In the genomic region with DNA sequence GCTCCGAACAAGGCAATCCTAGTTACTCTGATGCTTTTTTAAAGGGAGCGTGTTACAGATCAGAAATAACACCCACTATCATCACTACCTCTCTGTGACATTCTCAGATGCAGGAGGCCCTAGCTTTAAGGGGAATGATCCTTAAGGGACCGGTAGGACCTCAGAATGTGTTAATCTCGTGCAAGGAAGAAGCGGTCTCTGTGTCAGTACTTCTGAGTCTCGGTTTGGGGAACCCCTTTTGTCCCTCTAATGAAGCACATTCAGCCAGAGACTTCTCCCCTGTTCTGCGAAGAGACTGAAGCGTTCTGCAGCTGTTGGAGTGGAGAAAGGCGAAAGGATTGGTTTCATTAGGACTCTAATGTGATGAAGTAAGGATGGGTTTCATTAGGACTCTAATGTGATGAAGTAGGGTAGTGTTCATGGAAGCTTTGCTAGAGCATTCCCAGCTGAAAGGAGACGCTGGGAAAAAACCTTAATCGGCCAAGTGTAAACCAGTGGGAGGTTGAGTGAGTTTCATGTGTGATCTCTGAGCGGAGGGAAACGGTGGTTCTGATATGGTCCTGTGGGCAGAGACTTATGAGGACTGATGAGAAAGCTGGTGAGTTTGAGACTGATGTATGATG, we compare ENCODE assay signal across 9 cellular contexts. TPM values are rescaled to one million over a fixed set of nuclear protein-coding genes. Genes with fewer than 3 reads are reported as not detected.
DNase-seq lines count a peak whose midpoint lies in the region; ATAC-seq, FAIRE-seq and TF ChIP-seq lines count a peak whose summit lies in the region.
"Had no signal": no experiment of that assay in that cellular context is flagged by ENCODE, and none has a peak within 500 bp of the region (broad histone marks: within the 10 kb centered on the region; RNA-seq: fewer than 3 reads in every experiment).

No MANE protein-coding gene starts in this region.

- DNase-seq in HepG2 (ENCODE audit: low spot score), result no peak
- DNase-seq in right lobe of liver, result no peak
- no peak for DNase-seq in psoas muscle
- no peak for DNase-seq in HuH-7 (ENCODE audit: low spot score)
- DNase-seq in OCI-M2 (lab: John Stamatoyannopoulos, UW; ENCODE audit: unreplicated experiment), result no peak
- DNase-seq in NCI-H1105 treated with DMSO at 0.1 percent for 48 hours (lab: John Stamatoyannopoulos, UW), result no peak

- ATAC-seq in HepG2 (no peak; the same call in 2 of the 3 replicates), right lobe of liver (no peak), HG03432 (IDR thresholded peaks at IDR 0.05; ENCODE audit: unreplicated experiment) (peak; percentile 36), psoas muscle (peak in 1 of 4 donors; percentile 2)

- H3K4me2 ChIP-seq in HepG2 (ENCODE audit: low read depth, low read length), result peak overlapping the region; percentile 78

- H3K4me3 Mint-ChIP-seq in dendritic cell treated with granulocyte-macrophage colony-stimulating factor and Interleukin-4, amounts not matched to agents 40 ng/mL and 50 ng/mL, for 4 days, result peak overlapping the region; percentile 93

- in situ Hi-C loops in HepG2 (cut with HindIII; ENCODE audit: extremely low pct_ligation_motif_present, low pct_unique_long_range_greater_than_20kb), result loop anchor here (5.0 to 10.0 kb wide), 3 partner anchors 76 to 298 kb away; a partner anchor contains a TSS

- TF ChIP-seq POLR2A in HepG2 (IDR thresholded peaks at IDR 0.05; ENCODE audit: insufficient read depth in 1 of 2, low read depth in 2 of 2, low read length in 2 of 2) (no peak), right lobe of liver (IDR thresholded peaks at IDR 0.05) (no peak)

- H3K9me3 ChIP-seq in HepG2 (ENCODE audit: low read length) (no peaks in the 10 kb centered on the region), right lobe of liver (no peaks in the 10 kb centered on the region), psoas muscle (no peaks in the 10 kb centered on the region)

- H3K27ac Mint-ChIP-seq in dendritic cell treated with granulocyte-macrophage colony-stimulating factor and Interleukin-4, amounts not matched to agents 40 ng/mL and 50 ng/mL, for 4 days, result no peak overlapping the region

- TF ChIP-seq RAD21 in HepG2 (CRISPR knock-in tag; IDR thresholded peaks at IDR 0.05), result no peak

- H3K79me2 ChIP-seq in HepG2 (ENCODE audit: insufficient read depth, low read length), result peaks cover 60% of the 10 kb centered on the region

- H2AFZ ChIP-seq in HepG2 (ENCODE audit: low read length), result peak overlapping the region; percentile 37

- no peaks in the 10 kb centered on the region for H4K20me1 ChIP-seq in HepG2 (ENCODE audit: insufficient read depth, low read length)

- H3K27me3 ChIP-seq in HepG2 (ENCODE audit: control insufficient read depth in 1 of 2, insufficient read depth in 2 of 2, low read length in 2 of 2) (no peaks in the 10 kb centered on the region; a peak in 1 of 5 replicates), right lobe of liver (peaks cover 0 to 6% of the 10 kb centered on the region in 2 donors), psoas muscle (ENCODE audit: insufficient read depth in 3 of 3, low read length in 2 of 3) (no peaks in the 10 kb centered on the region)

- no peaks in the 10 kb centered on the region for H3K9me3 Mint-ChIP-seq in dendritic cell treated with granulocyte-macrophage colony-stimulating factor and Interleukin-4, amounts not matched to agents 40 ng/mL and 50 ng/mL, for 4 days

- peak; percentile 34 for FAIRE-seq in HepG2 (lab: Jason Lieb, UNC)
- FAIRE-seq: G401.6 had no signal

- H3K4me3 ChIP-seq in HepG2 (replicated peaks in 1 of 3; ENCODE audit: insufficient read depth in 1 of 3, low read depth in 2 of 3, low read length in 3 of 3) (peak overlapping the region; percentile 87 to 89 (median 88)), right lobe of liver (no peak overlapping the region), psoas muscle (peak overlapping the region; percentile 83)

- peaks cover 7% of the 10 kb centered on the region for H3K36me3 Mint-ChIP-seq in dendritic cell treated with granulocyte-macrophage colony-stimulating factor and Interleukin-4, amounts not matched to agents 40 ng/mL and 50 ng/mL, for 4 days (ENCODE audit: low read depth)

- no peaks in the 10 kb centered on the region for H3K36me3 ChIP-seq in HepG2 (replicated peaks in 1 of 2; ENCODE audit: control insufficient read depth in 1 of 2, insufficient read depth in 2 of 2, low read length in 2 of 2)
- no peaks in the 10 kb centered on the region for H3K36me3 ChIP-seq in right lobe of liver
- no peaks in the 10 kb centered on the region for H3K36me3 ChIP-seq in psoas muscle (ENCODE audit: insufficient read depth in 1 of 2, low read depth in 1 of 2)

- H3K27ac ChIP-seq in HepG2 (ENCODE audit: extremely low read length, insufficient read depth, low read length), result peak overlapping the region; percentile 68
- H3K27ac ChIP-seq in right lobe of liver, result no peak overlapping the region
- peak overlapping the region; percentile 80 for H3K27ac ChIP-seq in psoas muscle

- TF ChIP-seq EP300 in HepG2 (IDR thresholded peaks at IDR 0.05; ENCODE audit: low read depth in 2 of 2, low read length in 2 of 2), result no peak
- no peak for TF ChIP-seq EP300 in HepG2 (CRISPR knock-in tag; IDR thresholded peaks at IDR 0.05; ENCODE audit: borderline replicate concordance)

- H3K4me1 ChIP-seq in HepG2 (ENCODE audit: insufficient read depth, low read length) (peaks cover 77% of the 10 kb centered on the region), right lobe of liver (peaks cover 0 to 9% (median 3%) of the 10 kb centered on the region in 4 donors), psoas muscle (no peaks in the 10 kb centered on the region)

- intact Hi-C loops in HepG2 (cut with micrococcal nuclease; ENCODE audit: unreplicated experiment), result loop anchor here (1.0 to 10.0 kb wide), 3 partner anchors 74 to 318 kb away; a partner anchor contains a TSS
- intact Hi-C loops in right lobe of liver (cut with DNase I), result no loop called here
- intact Hi-C loops in dendritic cell treated with granulocyte-macrophage colony-stimulating factor and Interleukin-4, amounts not matched to agents 40 ng/mL and 50 ng/mL, for 4 days (cut with micrococcal nuclease), result loop anchor here (5.0 to 10.0 kb wide), 4 partner anchors 71 to 296 kb away; no protein-coding TSS in a partner anchor
- intact Hi-C loops in psoas muscle (cut with DNase I), result loop anchor here (10.0 kb wide), 2 partner anchors 68 to 138 kb away; no protein-coding TSS in a partner anchor

- peak overlapping the region; percentile 86 for H3K9ac ChIP-seq in HepG2 (ENCODE audit: insufficient read depth, low read depth, low read length)

- peaks cover 41% of the 10 kb centered on the region for H3K27me3 Mint-ChIP-seq in dendritic cell treated with granulocyte-macrophage colony-stimulating factor and Interleukin-4, amounts not matched to agents 40 ng/mL and 50 ng/mL, for 4 days

- no peak for TF ChIP-seq CTCF in HepG2 (CRISPR knock-in tag; IDR thresholded peaks at IDR 0.05)
- no peak for TF ChIP-seq CTCF in right lobe of liver (IDR thresholded peaks at IDR 0.05)
- TF ChIP-seq CTCF in psoas muscle (IDR thresholded peaks at IDR 0.05), result no peak

- 4% methylated on average over 13 of the region's 13 CpGs for WGBS in HepG2 (ENCODE audit: low lambda C conversion rate)
- WGBS in right lobe of liver (ENCODE audit: insufficient coverage, low coverage, low lambda C conversion rate, missing lambda C conversion rate), result 24% methylated on average over 13 of the region's 13 CpGs
- WGBS in psoas muscle, 3 donors, result 21 to 27% (median 23%) methylated on average over 13 of the region's 13 CpGs

- CTCF ChIA-PET in HepG2 (lab: Yijun Ruan, JAX; ENCODE audit: low intra/inter-chr PET ratio, low total read pairs), result interaction anchor here (1.4 kb wide), 1 partner anchor 138 kb away, joined by 3 read pairs; no protein-coding TSS in a partner anchor

- H3K4me1 Mint-ChIP-seq in dendritic cell treated with granulocyte-macrophage colony-stimulating factor and Interleukin-4, amounts not matched to agents 40 ng/mL and 50 ng/mL, for 4 days (ENCODE audit: low read depth), result peaks cover 33% of the 10 kb centered on the region

- no TSS peak for BruUV-seq in HepG2 (replicated peaks; lab: Mats Ljungman, UMichigan)

- POLR2A ChIA-PET in HepG2 (lab: Yijun Ruan, JAX), result interaction anchor here (1.6 to 3.9 kb wide), 4 partner anchors 25 to 73 kb away, joined by 4 to 33 read pairs (median 28); a partner anchor contains a TSS

TF ChIP-seq in HepG2, 621 proteins besides CTCF, POLR2A, EP300 and RAD21:
- TF ChIP-seq ZSCAN29 (CRISPR knock-in tag; conservative IDR thresholded peaks at IDR 0.05), result 0 out of 2 replicates have a peak, but pooled peaks have one; percentile 5
- no peak for TF ChIP-seq ZNF264 (CRISPR knock-in tag; IDR thresholded peaks at IDR 0.05)
- 0 out of 2 replicates have a peak, but pooled peaks have one; percentile 20 for TF ChIP-seq ZNF570 (CRISPR knock-in tag; IDR thresholded peaks at IDR 0.05; ENCODE audit: borderline replicate concordance)

RNA-seq across cellular contexts. Expression of a gene that starts 1.6 kb away (rescaled TPM):
- total RNA-seq in HepG2 (2016; rRNA removed; fragmentation: Illumina TruSeq; extraction: Trizol) (15.8 and 20.9 TPM in 2 replicates), right lobe of liver (under 1 TPM in 2 of 6 experiments, not detected in 4; 0.27 to 0.71 TPM), psoas muscle (1 to 10 TPM; 1.1 to 1.9 (median 1.8) TPM)
- 4.8 and 6.0 TPM in 2 replicates for total RNA-seq in HepG2 (2016; cell fraction: cytosol; rRNA removed; fragmentation: Illumina TruSeq; extraction: Trizol; ENCODE audit: low read depth)
- total RNA-seq in HepG2 (2016; cell fraction: insoluble cytoplasmic fraction; rRNA removed; fragmentation: Illumina TruSeq; extraction: Trizol), result 14.6 and 19.9 TPM in 2 replicates
- total RNA-seq in HepG2 (2016; cell fraction: membrane; rRNA removed; fragmentation: Illumina TruSeq; extraction: Trizol), result 15.0 and 15.8 TPM in 2 replicates
- 22.1 and 23.7 TPM in 2 replicates for total RNA-seq in HepG2 (2016; cell fraction: nucleus; rRNA removed; fragmentation: Illumina TruSeq; extraction: Trizol)
- polyA plus RNA-seq in HepG2 (2011; rRNA removed) (12.5 and 17.5 TPM in 2 replicates), psoas muscle (1 to 10 TPM in 1 of 3 donors, under 1 TPM in 2; 0.48 to 2.5 (median 0.70) TPM)
- polyA plus RNA-seq in HepG2 (2011; cell fraction: cytosol; rRNA removed), result 8.8 and 10.8 TPM in 2 replicates
- 7.1 and 7.2 TPM in 2 replicates for polyA plus RNA-seq in HepG2 (2011; cell fraction: nucleus; rRNA removed)
- polyA plus RNA-seq in HepG2 (2012), result 10.5 and 11.6 TPM in 2 replicates
- polyA plus RNA-seq in HepG2 (2016; cell fraction: cytosol; fragmentation: Illumina TruSeq; extraction: Trizol; ENCODE audit: low read depth), result 4.0 and 4.9 TPM in 2 replicates
- 22.2 and 24.8 TPM in 2 replicates for polyA plus RNA-seq in HepG2 (2016; cell fraction: insoluble cytoplasmic fraction; fragmentation: Illumina TruSeq; extraction: Trizol; ENCODE audit: low read depth)
- 11.2 and 13.2 TPM in 2 replicates for polyA plus RNA-seq in HepG2 (2016; cell fraction: membrane; fragmentation: Illumina TruSeq; extraction: Trizol; ENCODE audit: low read depth)
- 11.5 and 12.3 TPM in 2 replicates for polyA plus RNA-seq in HepG2 (2016; cell fraction: nucleus; fragmentation: Illumina TruSeq; extraction: Trizol; ENCODE audit: insufficient read depth, low read depth)
- 0.12 and 25.9 TPM in 2 replicates for polyA minus RNA-seq in HepG2 (2011; rRNA and poly(A)+ RNA removed; ENCODE audit: low replicate concordance)
- polyA minus RNA-seq in HepG2 (2011; cell fraction: cytosol; rRNA and poly(A)+ RNA removed), result 11.4 and 11.6 TPM in 2 replicates
- 72.0 and 77.6 TPM in 2 replicates for polyA minus RNA-seq in HepG2 (2011; cell fraction: nucleus; rRNA and poly(A)+ RNA removed)

Comparison
In these comparisons a context has a peak if more than half of its experiments do, and no peak if none do; other contexts are left out.
1. H3K27ac ChIP-seq: peak in HepG2 (single experiment) and psoas muscle (single experiment); none in right lobe of liver (0 of 3).
2. H3K4me3 ChIP-seq: peak in HepG2 (3 of 3) and psoas muscle (single experiment); none in right lobe of liver (0 of 3).
3. intact Hi-C loops: an anchor here in HepG2 (1.0 to 10.0 kb wide), dendritic cell treated with granulocyte-macrophage colony-stimulating factor and Interleukin-4, amounts not matched to agents 40 ng/mL and 50 ng/mL, for 4 days (5.0 to 10.0 kb wide) and psoas muscle (10.0 kb wide); none called in right lobe of liver.